In genomic region chr13:99916366-99917103, GRCh38 we compare ENCODE assay signal across 7 cellular contexts. TPM values are rescaled to one million over a fixed set of nuclear protein-coding genes. Genes with fewer than 3 reads are reported as not detected.
DNase-seq lines count a peak whose midpoint lies in the region; ATAC-seq, FAIRE-seq and TF ChIP-seq lines count a peak whose summit lies in the region.

No MANE protein-coding gene starts in this region.

- H3K36me3 ChIP-seq in OCI-LY3 (replicated peaks; ENCODE audit: low read depth, low read length) = no peaks in the 10 kb centered on the region
- no peaks in the 10 kb centered on the region for H3K36me3 ChIP-seq in right lobe of liver
- H3K36me3 ChIP-seq in aorta (ENCODE audit: control insufficient read depth in 1 of 2, insufficient read depth in 2 of 2, low read length in 1 of 2) = no peaks in the 10 kb centered on the region

- H2AFZ ChIP-seq in OCI-LY3 (ENCODE audit: low read depth, low read length) = no peak overlapping the region

- H3K79me2 ChIP-seq in OCI-LY3 (ENCODE audit: low read length) = no peaks in the 10 kb centered on the region

- no peak overlapping the region for H3K27ac ChIP-seq in OCI-LY3 (ENCODE audit: low read length)
- no peak overlapping the region for H3K27ac ChIP-seq in right lobe of liver
- no peak overlapping the region for H3K27ac ChIP-seq in aorta (ENCODE audit: low read depth in 1 of 2, low read length in 2 of 2)

- no peak for FAIRE-seq in HTR-8/SVneo (lab: Jason Lieb, UNC)

- no peaks in the 10 kb centered on the region for H3K9me3 ChIP-seq in OCI-LY3 (ENCODE audit: insufficient read depth, low read length)
- H3K9me3 ChIP-seq in right lobe of liver = no peaks in the 10 kb centered on the region
- no peaks in the 10 kb centered on the region for H3K9me3 ChIP-seq in aorta (ENCODE audit: control insufficient read depth, low read length)

- H3K4me3 ChIP-seq in OCI-LY3 (ENCODE audit: low read length) (no peak overlapping the region), right lobe of liver (no peak overlapping the region), aorta (ENCODE audit: low read length in 2 of 2) (no peak overlapping the region)

- H3K4me1 ChIP-seq in OCI-LY3 (ENCODE audit: low read length) = peaks cover 10% of the 10 kb centered on the region
- H3K4me1 ChIP-seq in right lobe of liver = no peaks in the 10 kb centered on the region
- no peaks in the 10 kb centered on the region for H3K4me1 ChIP-seq in aorta (ENCODE audit: control insufficient read depth in 1 of 2, insufficient read depth in 2 of 2, low read length in 2 of 2)

- intact Hi-C loops in right lobe of liver (cut with DNase I) (no loop called here), aorta (cut with DNase I) (loop anchor here (2.0 to 10.0 kb wide), 5 partner anchors 262 to 598 kb away; no protein-coding TSS in a partner anchor)

- H3K9ac ChIP-seq in OCI-LY3 (ENCODE audit: low read length) = no peak overlapping the region

- H4K20me1 ChIP-seq in OCI-LY3 (ENCODE audit: insufficient read depth, low read length) = no peaks in the 10 kb centered on the region

- ATAC-seq in GM19455 (IDR thresholded peaks at IDR 0.05; ENCODE audit: unreplicated experiment) (peak; percentile 70), right lobe of liver (peak; percentile 93 to 99 (median 96)), aorta (ENCODE audit: low FRiP score) (peak; percentile 82)

- 23% methylated on average over 10 of the region's 10 CpGs for WGBS in right lobe of liver (ENCODE audit: insufficient coverage, low coverage, low lambda C conversion rate, missing lambda C conversion rate)
- WGBS in aorta, 2 donors = 40 to 43% methylated on average over 10 of the region's 10 CpGs

- peaks cover 11% of the 10 kb centered on the region; the same call in 1 of the 2 replicates for H3K27me3 ChIP-seq in OCI-LY3 (ENCODE audit: low read depth, low read length)
- no peaks in the 10 kb centered on the region for H3K27me3 ChIP-seq in right lobe of liver
- H3K27me3 ChIP-seq in aorta (ENCODE audit: control insufficient read depth in 1 of 2, insufficient read depth in 2 of 2, low read length in 1 of 2) = no peaks in the 10 kb centered on the region

- H3K4me2 ChIP-seq in OCI-LY3 (ENCODE audit: low read length) = peak overlapping the region; percentile 26; the same call in 1 of the 2 replicates

- DNase-seq in EL (peak; percentile 63), HTR-8/SVneo (ENCODE audit: insufficient read length, low spot score) (peak; percentile 65), cerebellum (ENCODE audit: low spot score) (peak; percentile 83), right lobe of liver (no peak), aorta (no peak)

- TF ChIP-seq POLR2A in right lobe of liver (IDR thresholded peaks at IDR 0.05) = no peak

- TF ChIP-seq CTCF in OCI-LY3 (IDR thresholded peaks at IDR 0.05; ENCODE audit: low read depth, low read length) (peak; percentile 100), right lobe of liver (IDR thresholded peaks at IDR 0.05) (peak; percentile 89 to 96 (median 91))

RNA-seq across cellular contexts. Expression of gene ZIC5, which starts 55.0 kb away (rescaled TPM):
- 33.5 TPM for total RNA-seq in cerebellum
- not detected for total RNA-seq in right lobe of liver
- not detected for total RNA-seq in aorta
- polyA plus RNA-seq in aorta = under 1 TPM in 1 of 2 donors, not detected in 1; 0.13 TPM

Comparison
In these comparisons a context has a peak if more than half of its experiments do, and no peak if none do; other contexts are left out.
1. DNase-seq: peak in EL (single experiment), HTR-8/SVneo (single experiment) and cerebellum (single experiment); none in right lobe of liver (0 of 3) and aorta (0 of 2).
2. RNA of gene ZIC5, which starts 55.0 kb away (total RNA-seq): 33.5 TPM in cerebellum (single experiment); not detected in aorta and not detected in right lobe of liver; every median in the first group is over 10 times any median in the second.
3. intact Hi-C loops: an anchor here in aorta (2.0 to 10.0 kb wide); none called in right lobe of liver.
4. Peak in every context shown above with its lines, with median percentiles within 50 percentile points of each other: ATAC-seq.